ENCODE assay signal across 10 cellular contexts in the genomic region with DNA sequence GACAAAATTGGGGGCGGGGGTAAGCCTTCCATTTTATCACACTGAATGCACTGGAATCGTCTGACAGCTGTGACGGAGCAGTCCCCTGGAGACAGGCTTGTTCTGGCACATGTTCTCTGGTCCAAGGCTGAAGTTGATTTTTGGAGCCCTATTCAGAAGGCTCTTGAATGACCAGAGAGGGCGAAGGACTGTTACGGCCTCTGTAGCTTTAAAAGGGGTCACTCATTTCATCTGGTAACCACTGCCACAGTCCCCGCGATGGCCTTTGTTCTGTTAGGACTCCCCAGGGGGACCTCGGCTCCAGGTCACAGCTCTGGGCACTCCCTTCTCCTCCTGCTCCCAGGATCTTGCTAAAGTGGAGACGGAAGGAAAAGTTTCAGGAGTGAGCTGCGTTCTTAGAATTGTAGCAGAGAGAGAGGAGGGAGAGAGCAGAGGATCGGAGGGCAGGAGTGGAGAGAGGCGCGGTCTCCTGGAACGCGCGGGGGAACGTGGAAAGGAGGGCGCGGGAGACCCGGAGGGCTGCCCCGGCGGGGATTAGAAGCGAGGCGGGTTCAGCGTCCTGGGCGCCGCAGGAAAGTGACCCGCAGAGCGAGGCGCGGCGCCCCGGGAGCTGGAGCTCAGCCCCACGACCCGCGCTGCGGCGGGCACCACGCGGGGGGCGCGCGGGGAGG.
DNase-seq lines count a peak whose midpoint lies in the region; ATAC-seq and TF ChIP-seq lines count a peak whose summit lies in the region.
"Had no signal": no experiment of that assay in that cellular context is flagged by ENCODE, and none has a peak within 500 bp of the region (broad histone marks: within the 10 kb centered on the region; RNA-seq: fewer than 3 reads in every experiment).

No MANE protein-coding gene starts in this region.

- H3K79me2 ChIP-seq in mammary epithelial cell (ENCODE audit: insufficient read depth, low read length), result no peaks in the 10 kb centered on the region

- peaks cover 0 to 39% of the 10 kb centered on the region in 2 donors for H3K27me3 ChIP-seq in breast epithelium
- H3K27me3 ChIP-seq in mammary epithelial cell (ENCODE audit: insufficient read depth, low read length), result peaks cover 29% of the 10 kb centered on the region
- peaks cover 0 to 13% (median 4%) of the 10 kb centered on the region in 4 donors for H3K27me3 ChIP-seq in upper lobe of left lung

- H2AFZ ChIP-seq in mammary epithelial cell (ENCODE audit: low read depth, low read length), result no peak overlapping the region

- peak overlapping the region; percentile 18 to 46 (median 20) for H3K4me3 ChIP-seq in breast epithelium
- no peak overlapping the region for H3K4me3 ChIP-seq in mammary epithelial cell (replicated peaks in 1 of 3; ENCODE audit: insufficient read depth in 1 of 3, low read depth in 2 of 3, low read length in 3 of 3)
- peak overlapping the region; percentile 52 for H3K4me3 ChIP-seq in astrocyte of the cerebellum (ENCODE audit: low read depth, low read length)
- peak overlapping the region in 3 of 4 donors; percentile 42 to 46 (median 45) for H3K4me3 ChIP-seq in upper lobe of left lung

- H3K9me3 ChIP-seq in breast epithelium (no peaks in the 10 kb centered on the region), mammary epithelial cell (replicated peaks; ENCODE audit: insufficient read depth, low read length) (no peaks in the 10 kb centered on the region), upper lobe of left lung (no peaks in the 10 kb centered on the region)
- H3K9me3 ChIP-seq: Caco-2 had no signal

- H3K27ac ChIP-seq in breast epithelium, result no peak overlapping the region
- H3K27ac ChIP-seq in mammary epithelial cell (ENCODE audit: insufficient read depth, low read depth, low read length), result no peak overlapping the region
- H3K27ac ChIP-seq in upper lobe of left lung, result no peak overlapping the region

- no peaks in the 10 kb centered on the region for H3K36me3 ChIP-seq in breast epithelium
- no peaks in the 10 kb centered on the region for H3K36me3 ChIP-seq in mammary epithelial cell (ENCODE audit: insufficient read depth, low read length)
- no peaks in the 10 kb centered on the region for H3K36me3 ChIP-seq in upper lobe of left lung

- no peak for TF ChIP-seq EP300 in upper lobe of left lung (IDR thresholded peaks at IDR 0.05)

- no peaks in the 10 kb centered on the region for H4K20me1 ChIP-seq in mammary epithelial cell (ENCODE audit: insufficient read depth, low read length)

- no peak overlapping the region for H3K4me2 ChIP-seq in mammary epithelial cell (ENCODE audit: insufficient read depth, low read depth, low read length)

- WGBS in mammary epithelial cell (ENCODE audit: low coverage, missing lambda C conversion rate), result 19% methylated on average over 7 of the region's 43 CpGs
- 0 to 7% methylated on average over 1 to 23 of the region's 43 CpGs for WGBS in upper lobe of left lung, 2 donors

- no TSS peak for BruUV-seq in mammary epithelial cell (replicated peaks; lab: Mats Ljungman, UMichigan)

- CTCF ChIA-PET in mammary epithelial cell (lab: Charles Lee; ENCODE audit: low non-redundant PET), result no interaction called here

- intact Hi-C loops in breast epithelium (cut with DNase I; ENCODE audit: low total_unique reads) (no loop called here), mammary epithelial cell (cut with micrococcal nuclease) (no loop called here)

- no peak for ATAC-seq in upper lobe of left lung (ENCODE audit: low FRiP score in 2 of 2)
- ATAC-seq: HCT116 had no signal

- no peak for TF ChIP-seq CTCF in breast epithelium (IDR thresholded peaks at IDR 0.05)
- no peak for TF ChIP-seq CTCF in mammary epithelial cell (conservative IDR thresholded peaks at IDR 0.05 in 1 of 2, IDR thresholded peaks at IDR 0.05 in 1 of 2; ENCODE audit: extremely low read depth in 1 of 2, insufficient read depth in 1 of 2, low read depth in 1 of 2, low read length in 2 of 2)
- TF ChIP-seq CTCF in astrocyte of the cerebellum (IDR thresholded peaks at IDR 0.05; ENCODE audit: low read depth, low read length, missing control alignments), result no peak
- TF ChIP-seq CTCF in upper lobe of left lung (IDR thresholded peaks at IDR 0.05), result no peak

- no peak overlapping the region for H3K9ac ChIP-seq in mammary epithelial cell (ENCODE audit: insufficient read depth, low read length)

- H3K4me1 ChIP-seq in breast epithelium (no peaks in the 10 kb centered on the region), mammary epithelial cell (ENCODE audit: insufficient read depth, low read length) (no peaks in the 10 kb centered on the region), upper lobe of left lung (peaks cover 0 to 16% (median 9%) of the 10 kb centered on the region in 4 donors)
- H3K4me1 ChIP-seq: Caco-2 had no signal

- no peak for TF ChIP-seq POLR2A in breast epithelium (IDR thresholded peaks at IDR 0.05)
- no peak for TF ChIP-seq POLR2A in upper lobe of left lung (IDR thresholded peaks at IDR 0.05)

- in situ Hi-C loops in mammary epithelial cell (cut with MboI; ENCODE audit: low sequenced_read_pairs in 2 of 2) (no loop called here), astrocyte of the cerebellum (cut with HindIII; ENCODE audit: low sequenced_read_pairs) (no loop called here)

- DNase-seq in breast epithelium (ENCODE audit: low spot score in 2 of 2) (no peak), mammary epithelial cell (no peak), astrocyte of the cerebellum (ENCODE audit: low read depth) (no peak), kidney tubule cell (ENCODE audit: low spot score) (peak; percentile 5), upper lobe of left lung (no peak), DMS153 treated with DMSO at 0.1 percent for 48 hours (lab: John Stamatoyannopoulos, UW; ENCODE audit: unreplicated experiment) (no peak), HuH-7 (ENCODE audit: low spot score) (no peak)
- no peak for DNase-seq in NK-92 treated with Interleukin-12 subunit alpha and Interleukin-12 subunit beta, amount 100 ng/mL, for 24 hours (lab: John Stamatoyannopoulos, UW)
- DNase-seq: Caco-2 had no signal

- dilution Hi-C loops in mammary epithelial cell (cut with HindIII; ENCODE audit: low sequenced_read_pairs), result no loop called here

Comparison
In these comparisons a context has a peak if more than half of its experiments do, and no peak if none do; other contexts are left out.
1. H3K4me3 ChIP-seq: peak in breast epithelium (3 of 3), astrocyte of the cerebellum (single experiment) and upper lobe of left lung (3 of 4); none in mammary epithelial cell (0 of 3).